Comparison of ENCODE assay signal across 7 cellular contexts in the genomic region with DNA sequence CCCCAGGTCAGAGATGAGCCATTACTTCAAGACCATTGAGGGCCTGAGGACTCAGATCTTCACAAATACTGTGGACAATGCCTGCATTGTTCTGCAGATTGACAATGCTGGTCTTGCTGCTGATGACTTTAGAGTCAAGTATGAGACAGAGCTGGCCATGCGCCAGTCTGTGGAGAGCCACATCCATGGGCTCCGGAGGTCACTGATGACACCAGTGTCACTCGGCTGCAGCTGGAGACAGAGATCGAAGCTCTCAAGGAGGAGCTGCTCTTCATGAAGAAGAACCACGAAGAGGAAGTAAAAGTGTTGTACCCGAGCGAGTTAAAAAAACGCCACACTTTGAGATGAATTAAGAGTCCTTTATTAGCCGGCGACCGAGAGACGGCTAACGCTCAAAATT. TPM values are rescaled to one million over a fixed set of nuclear protein-coding genes. Genes with fewer than 3 reads are reported as not detected.
DNase-seq lines count a peak whose midpoint lies in the region; ATAC-seq, FAIRE-seq and TF ChIP-seq lines count a peak whose summit lies in the region.
"Not testable (repeated sequence)": the region's sequence is repeated elsewhere in the genome, so short reads cannot be mapped to it uniquely, and the experiment has no call there.

No MANE protein-coding gene starts in this region.

- not testable (repeated sequence) for H3K9ac ChIP-seq in astrocyte (ENCODE audit: low read length)

- H3K4me3 ChIP-seq in CD8-positive, alpha-beta T cell (ENCODE audit: low read depth, low read length); astrocyte (ENCODE audit: insufficient read depth, low read depth, low read length): not testable (repeated sequence)

- H2AFZ ChIP-seq in astrocyte (ENCODE audit: low read depth, low read length), result not testable (repeated sequence)

- not testable (repeated sequence) for H3K36me3 ChIP-seq in CD8-positive, alpha-beta T cell (ENCODE audit: insufficient read depth, low read length); astrocyte (ENCODE audit: insufficient read depth, low read length)

- POLR2A ChIA-PET in CD8-positive, alpha-beta T cell (lab: Charles Lee), result interaction anchor here (1.0 to 3.7 kb wide), 3 partner anchors 9 to 557 kb away, joined by 3 to 26 read pairs (median 3); partner anchors contain the start of genes NCBP1 and TSTD2
- POLR2A ChIA-PET in activated CD4-positive, alpha-beta T cell treated with anti-CD3 and anti-CD28 coated beads for 36 hours (lab: Charles Lee), result not testable (repeated sequence)

- H4K20me1 ChIP-seq in astrocyte (ENCODE audit: insufficient read depth, low read length), result peaks cover 28% of the 10 kb centered on the region

- H3K4me2 ChIP-seq in astrocyte (ENCODE audit: low read length), result not testable (repeated sequence)

- CTCF ChIA-PET in CD8-positive, alpha-beta T cell (lab: Charles Lee), result interaction anchor here (1.2 to 2.1 kb wide), 3 partner anchors 16 to 256 kb away, joined by 3 to 7 read pairs (median 4); no protein-coding TSS in a partner anchor
- CTCF ChIA-PET in activated CD4-positive, alpha-beta T cell treated with anti-CD3 and anti-CD28 coated beads for 36 hours (lab: Charles Lee), result interaction anchor here (1.4 kb wide), 2 partner anchors 101 to 201 kb away, joined by 3 read pairs; no protein-coding TSS in a partner anchor

- not testable (repeated sequence) for H3K9me3 Mint-ChIP-seq in CD8-positive, alpha-beta T cell; activated CD4-positive, alpha-beta T cell treated with anti-CD3 and anti-CD28 coated beads for 36 hours (ENCODE audit: low read depth); astrocyte (ENCODE audit: unreplicated experiment)

- H3K4me1 ChIP-seq in CD8-positive, alpha-beta T cell (ENCODE audit: insufficient read depth, low read length), result peaks cover 36% of the 10 kb centered on the region
- peaks cover 28% of the 10 kb centered on the region for H3K4me1 ChIP-seq in astrocyte (ENCODE audit: insufficient read depth, low read length)

- not testable (repeated sequence) for FAIRE-seq in astrocyte (lab: Jason Lieb, UNC)

- not testable (repeated sequence) for ATAC-seq in CD8-positive, alpha-beta T cell; activated CD4-positive, alpha-beta T cell treated with anti-CD3 and anti-CD28 coated beads for 36 hours

- not testable (repeated sequence) for H3K36me3 Mint-ChIP-seq in CD8-positive, alpha-beta T cell; activated CD4-positive, alpha-beta T cell treated with anti-CD3 and anti-CD28 coated beads for 36 hours (ENCODE audit: low read depth); astrocyte (ENCODE audit: low read depth, unreplicated experiment)

- H3K27me3 ChIP-seq in CD8-positive, alpha-beta T cell (ENCODE audit: insufficient read depth, low read length); astrocyte (ENCODE audit: insufficient read depth, low read length): not testable (repeated sequence)

- not testable (repeated sequence) for DNase-seq in CD8-positive, alpha-beta T cell; activated CD4-positive, alpha-beta T cell treated with anti-CD3 and anti-CD28 coated beads for 36 hours; astrocyte (ENCODE audit: low read depth)
- peak; percentile 94 for DNase-seq in MV-4-11 (lab: John Stamatoyannopoulos, UW)
- peak; percentile 55 for DNase-seq in SIG-M5 treated with dmso at 0.1 percent for 504 hours (lab: John Stamatoyannopoulos, UW; ENCODE audit: unreplicated experiment)
- peak; percentile 56 for DNase-seq in kidney tubule cell (ENCODE audit: low spot score)
- peak in 9 of 10 donors; percentile 40 to 96 (median 68) for DNase-seq in posterior cingulate gyrus

- peak overlapping the region; percentile 36 for H3K4me3 Mint-ChIP-seq in CD8-positive, alpha-beta T cell
- H3K4me3 Mint-ChIP-seq in activated CD4-positive, alpha-beta T cell treated with anti-CD3 and anti-CD28 coated beads for 36 hours, result not testable (repeated sequence)
- peak overlapping the region; percentile 47 for H3K4me3 Mint-ChIP-seq in astrocyte (ENCODE audit: unreplicated experiment)

- peaks cover 38% of the 10 kb centered on the region for H3K4me1 Mint-ChIP-seq in CD8-positive, alpha-beta T cell (ENCODE audit: low read depth)
- H3K4me1 Mint-ChIP-seq in activated CD4-positive, alpha-beta T cell treated with anti-CD3 and anti-CD28 coated beads for 36 hours, result peaks cover 44% of the 10 kb centered on the region
- H3K4me1 Mint-ChIP-seq in astrocyte (ENCODE audit: low read depth, unreplicated experiment), result peaks cover 32% of the 10 kb centered on the region

- not testable (repeated sequence) for TF ChIP-seq CTCF in CD8-positive, alpha-beta T cell (IDR thresholded peaks at IDR 0.05); astrocyte (IDR thresholded peaks at IDR 0.05; ENCODE audit: insufficient read depth, low read depth, low read length)

- H3K79me2 ChIP-seq in astrocyte (ENCODE audit: insufficient read depth, low read length), result peaks cover 28% of the 10 kb centered on the region

- intact Hi-C loops in CD8-positive, alpha-beta T cell (cut with DNase I, micrococcal nuclease), result loop anchor here (5.0 to 10.0 kb wide), 5 partner anchors 203 to 1096 kb away; partner anchors contain the start of genes ANKS6 (in 1 of the 2), TBC1D2 (in 1 of the 2), TDRD7 (in 1 of the 2) and TRMO (in 1 of the 2)
- intact Hi-C loops in activated CD4-positive, alpha-beta T cell treated with anti-CD3 and anti-CD28 coated beads for 36 hours (cut with DNase I, micrococcal nuclease), result loop anchor here (5.0 to 10.0 kb wide), 5 partner anchors 203 to 558 kb away; partner anchors contain the start of genes TBC1D2 (in 2 of the 2) and ANP32B (in 1 of the 2)
- intact Hi-C loops in posterior cingulate gyrus (cut with DNase I), result loop anchor here (10.0 kb wide), 1 partner anchor 556 kb away; the partner anchor contains the start of gene TBC1D2

- H3K27me3 Mint-ChIP-seq in CD8-positive, alpha-beta T cell (ENCODE audit: low read depth); activated CD4-positive, alpha-beta T cell treated with anti-CD3 and anti-CD28 coated beads for 36 hours; astrocyte (ENCODE audit: low read depth, unreplicated experiment): not testable (repeated sequence)

- H3K27ac ChIP-seq in CD8-positive, alpha-beta T cell (ENCODE audit: low read depth, low read length); astrocyte (ENCODE audit: low read depth, low read length): not testable (repeated sequence)

- not testable (repeated sequence) for H3K27ac Mint-ChIP-seq in CD8-positive, alpha-beta T cell; astrocyte (ENCODE audit: unreplicated experiment)
- peak overlapping the region; percentile 16 for H3K27ac Mint-ChIP-seq in activated CD4-positive, alpha-beta T cell treated with anti-CD3 and anti-CD28 coated beads for 36 hours

- not testable (repeated sequence) for H3K9me3 ChIP-seq in CD8-positive, alpha-beta T cell (ENCODE audit: low read length); astrocyte (ENCODE audit: insufficient read depth, low read depth, low read length)

RNA-seq across cellular contexts. Expression of gene XPA, which starts 2.1 kb away (rescaled TPM):
- 10 to 100 TPM; 21.1 to 24.9 TPM for total RNA-seq in CD8-positive, alpha-beta T cell
- 10 to 100 TPM in 1 of 2 experiments, 1 to 10 TPM in 1; 8.7 to 11.1 TPM for total RNA-seq in activated CD4-positive, alpha-beta T cell treated with anti-CD3 and anti-CD28 coated beads for 36 hours
- 7.7 and 9.8 TPM in 2 replicates for total RNA-seq in astrocyte
